In the genomic region with DNA sequence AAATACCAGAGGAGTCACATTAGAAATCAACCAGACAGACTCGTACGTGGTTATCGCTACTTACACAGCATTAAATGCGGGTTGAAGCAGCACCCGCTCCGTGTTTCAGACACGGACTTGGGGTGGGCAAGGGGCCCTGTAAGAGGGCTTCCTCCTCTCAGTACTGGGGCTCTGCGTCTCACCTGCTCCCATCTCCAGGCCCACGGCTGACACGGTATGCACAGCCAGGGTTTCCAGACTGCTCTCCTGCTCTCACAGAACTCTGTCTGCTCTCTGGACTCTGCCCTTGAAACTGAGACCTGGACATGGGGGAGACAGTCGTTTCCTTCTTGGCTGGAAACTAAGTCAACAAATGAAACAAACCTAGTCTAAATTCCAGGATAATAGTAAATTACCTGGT, we compare ENCODE assay signal across 1 cellular context.
TF ChIP-seq lines count a peak whose summit lies in the region.

No MANE protein-coding gene starts in this region.

TF ChIP-seq in HepG2, 621 proteins besides CTCF, POLR2A, EP300 and RAD21 (continued from another document and continues in another):
- TF ChIP-seq RERE (CRISPR knock-in tag; IDR thresholded peaks at IDR 0.05; ENCODE audit: low read depth) = no peak
- TF ChIP-seq CEBPB (IDR thresholded peaks at IDR 0.05; ENCODE audit: borderline replicate concordance, low read depth, low read length) = no peak
- TF ChIP-seq FOXO1 (CRISPR knock-in tag; IDR thresholded peaks at IDR 0.05) = no peak
- TF ChIP-seq ASH2L (IDR thresholded peaks at IDR 0.05; ENCODE audit: insufficient read length, low read depth, low read length) = no peak
- TF ChIP-seq, protein P1, sequence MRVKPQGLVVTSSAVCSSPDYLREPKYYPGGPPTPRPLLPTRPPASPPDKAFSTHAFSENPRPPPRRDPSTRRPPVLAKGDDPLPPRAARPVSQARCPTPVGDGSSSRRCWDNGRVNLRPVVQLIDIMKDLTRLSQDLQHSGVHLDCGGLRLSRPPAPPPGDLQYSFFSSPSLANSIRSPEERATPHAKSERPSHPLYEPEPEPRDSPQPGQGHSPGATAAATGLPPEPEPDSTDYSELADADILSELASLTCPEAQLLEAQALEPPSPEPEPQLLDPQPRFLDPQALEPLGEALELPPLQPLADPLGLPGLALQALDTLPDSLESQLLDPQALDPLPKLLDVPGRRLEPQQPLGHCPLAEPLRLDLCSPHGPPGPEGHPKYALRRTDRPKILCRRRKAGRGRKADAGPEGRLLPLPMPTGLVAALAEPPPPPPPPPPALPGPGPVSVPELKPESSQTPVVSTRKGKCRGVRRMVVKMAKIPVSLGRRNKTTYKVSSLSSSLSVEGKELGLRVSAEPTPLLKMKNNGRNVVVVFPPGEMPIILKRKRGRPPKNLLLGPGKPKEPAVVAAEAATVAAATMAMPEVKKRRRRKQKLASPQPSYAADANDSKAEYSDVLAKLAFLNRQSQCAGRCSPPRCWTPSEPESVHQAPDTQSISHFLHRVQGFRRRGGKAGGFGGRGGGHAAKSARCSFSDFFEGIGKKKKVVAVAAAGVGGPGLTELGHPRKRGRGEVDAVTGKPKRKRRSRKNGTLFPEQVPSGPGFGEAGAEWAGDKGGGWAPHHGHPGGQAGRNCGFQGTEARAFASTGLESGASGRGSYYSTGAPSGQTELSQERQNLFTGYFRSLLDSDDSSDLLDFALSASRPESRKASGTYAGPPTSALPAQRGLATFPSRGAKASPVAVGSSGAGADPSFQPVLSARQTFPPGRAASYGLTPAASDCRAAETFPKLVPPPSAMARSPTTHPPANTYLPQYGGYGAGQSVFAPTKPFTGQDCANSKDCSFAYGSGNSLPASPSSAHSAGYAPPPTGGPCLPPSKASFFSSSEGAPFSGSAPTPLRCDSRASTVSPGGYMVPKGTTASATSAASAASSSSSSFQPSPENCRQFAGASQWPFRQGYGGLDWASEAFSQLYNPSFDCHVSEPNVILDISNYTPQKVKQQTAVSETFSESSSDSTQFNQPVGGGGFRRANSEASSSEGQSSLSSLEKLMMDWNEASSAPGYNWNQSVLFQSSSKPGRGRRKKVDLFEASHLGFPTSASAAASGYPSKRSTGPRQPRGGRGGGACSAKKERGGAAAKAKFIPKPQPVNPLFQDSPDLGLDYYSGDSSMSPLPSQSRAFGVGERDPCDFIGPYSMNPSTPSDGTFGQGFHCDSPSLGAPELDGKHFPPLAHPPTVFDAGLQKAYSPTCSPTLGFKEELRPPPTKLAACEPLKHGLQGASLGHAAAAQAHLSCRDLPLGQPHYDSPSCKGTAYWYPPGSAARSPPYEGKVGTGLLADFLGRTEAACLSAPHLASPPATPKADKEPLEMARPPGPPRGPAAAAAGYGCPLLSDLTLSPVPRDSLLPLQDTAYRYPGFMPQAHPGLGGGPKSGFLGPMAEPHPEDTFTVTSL (CRISPR knock-in tag; IDR thresholded peaks at IDR 0.05; ENCODE audit: borderline replicate concordance) = no peak
- TF ChIP-seq NCOR1 (IDR thresholded peaks at IDR 0.05; ENCODE audit: borderline replicate concordance, low read length) = 0 out of 2 replicates have a peak, but pooled peaks have one; percentile 21
- no peak for TF ChIP-seq ZSCAN9 (CRISPR knock-in tag; IDR thresholded peaks at IDR 0.05; ENCODE audit: borderline replicate concordance)
- 0 out of 2 replicates have a peak, but pooled peaks have one; percentile 14 for TF ChIP-seq SALL1 (CRISPR knock-in tag; IDR thresholded peaks at IDR 0.05)
- TF ChIP-seq NFKB2 (CRISPR knock-in tag; IDR thresholded peaks at IDR 0.05; ENCODE audit: borderline replicate concordance) = no peak
- no peak for TF ChIP-seq RFX3 (CRISPR knock-in tag; IDR thresholded peaks at IDR 0.05)
- TF ChIP-seq GRHL1 (CRISPR knock-in tag; conservative IDR thresholded peaks at IDR 0.05) = no peak
- no peak for TF ChIP-seq WIZ (CRISPR knock-in tag; IDR thresholded peaks at IDR 0.05)
- TF ChIP-seq, protein P2, sequence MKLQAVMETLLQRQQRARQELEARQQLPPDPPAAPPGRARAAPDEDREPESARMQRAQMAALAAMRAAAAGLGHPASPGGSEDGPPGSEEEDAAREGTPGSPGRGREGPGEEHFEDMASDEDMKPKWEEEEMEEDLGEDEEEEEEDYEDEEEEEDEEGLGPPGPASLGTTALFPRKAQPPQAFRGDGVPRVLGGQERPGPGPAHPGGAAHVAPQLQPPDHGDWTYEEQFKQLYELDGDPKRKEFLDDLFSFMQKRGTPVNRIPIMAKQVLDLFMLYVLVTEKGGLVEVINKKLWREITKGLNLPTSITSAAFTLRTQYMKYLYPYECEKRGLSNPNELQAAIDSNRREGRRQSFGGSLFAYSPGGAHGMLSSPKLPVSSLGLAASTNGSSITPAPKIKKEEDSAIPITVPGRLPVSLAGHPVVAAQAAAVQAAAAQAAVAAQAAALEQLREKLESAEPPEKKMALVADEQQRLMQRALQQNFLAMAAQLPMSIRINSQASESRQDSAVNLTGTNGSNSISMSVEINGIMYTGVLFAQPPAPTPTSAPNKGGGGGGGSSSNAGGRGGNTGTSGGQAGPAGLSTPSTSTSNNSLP (IDR thresholded peaks at IDR 0.05; ENCODE audit: low read depth, low read length) = no peak
- no peak for TF ChIP-seq ZNF136 (CRISPR knock-in tag; IDR thresholded peaks at IDR 0.05; ENCODE audit: low read depth)
- TF ChIP-seq ZNF614 (CRISPR knock-in tag; IDR thresholded peaks at IDR 0.05; ENCODE audit: borderline replicate concordance) = no peak
- TF ChIP-seq ELF3 (CRISPR knock-in tag; IDR thresholded peaks at IDR 0.05) = 0 out of 2 replicates have a peak, but pooled peaks have one; percentile 66
- TF ChIP-seq, protein P3, sequence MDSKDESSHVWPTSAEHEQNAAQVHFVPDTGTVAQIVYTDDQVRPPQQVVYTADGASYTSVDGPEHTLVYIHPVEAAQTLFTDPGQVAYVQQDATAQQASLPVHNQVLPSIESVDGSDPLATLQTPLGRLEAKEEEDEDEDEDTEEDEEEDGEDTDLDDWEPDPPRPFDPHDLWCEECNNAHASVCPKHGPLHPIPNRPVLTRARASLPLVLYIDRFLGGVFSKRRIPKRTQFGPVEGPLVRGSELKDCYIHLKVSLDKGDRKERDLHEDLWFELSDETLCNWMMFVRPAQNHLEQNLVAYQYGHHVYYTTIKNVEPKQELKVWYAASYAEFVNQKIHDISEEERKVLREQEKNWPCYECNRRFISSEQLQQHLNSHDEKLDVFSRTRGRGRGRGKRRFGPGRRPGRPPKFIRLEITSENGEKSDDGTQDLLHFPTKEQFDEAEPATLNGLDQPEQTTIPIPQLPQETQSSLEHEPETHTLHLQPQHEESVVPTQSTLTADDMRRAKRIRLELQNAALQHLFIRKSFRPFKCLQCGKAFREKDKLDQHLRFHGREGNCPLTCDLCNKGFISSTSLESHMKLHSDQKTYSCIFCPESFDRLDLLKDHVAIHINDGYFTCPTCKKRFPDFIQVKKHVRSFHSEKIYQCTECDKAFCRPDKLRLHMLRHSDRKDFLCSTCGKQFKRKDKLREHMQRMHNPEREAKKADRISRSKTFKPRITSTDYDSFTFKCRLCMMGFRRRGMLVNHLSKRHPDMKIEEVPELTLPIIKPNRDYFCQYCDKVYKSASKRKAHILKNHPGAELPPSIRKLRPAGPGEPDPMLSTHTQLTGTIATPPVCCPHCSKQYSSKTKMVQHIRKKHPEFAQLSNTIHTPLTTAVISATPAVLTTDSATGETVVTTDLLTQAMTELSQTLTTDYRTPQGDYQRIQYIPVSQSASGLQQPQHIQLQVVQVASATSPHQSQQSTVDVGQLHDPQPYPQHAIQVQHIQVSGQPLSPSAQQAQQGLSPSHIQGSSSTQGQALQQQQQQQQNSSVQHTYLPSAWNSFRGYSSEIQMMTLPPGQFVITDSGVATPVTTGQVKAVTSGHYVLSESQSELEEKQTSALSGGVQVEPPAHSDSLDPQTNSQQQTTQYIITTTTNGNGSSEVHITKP (CRISPR knock-in tag; IDR thresholded peaks at IDR 0.05; ENCODE audit: low read depth) = no peak
- TF ChIP-seq ZNF546 (CRISPR knock-in tag; conservative IDR thresholded peaks at IDR 0.05) = no peak
- TF ChIP-seq HNRNPL (IDR thresholded peaks at IDR 0.05; ENCODE audit: low read depth, low read length) = no peak
- no peak for TF ChIP-seq ATF7-NPFF (CRISPR knock-in tag; IDR thresholded peaks at IDR 0.05; ENCODE audit: low read depth)
- no peak for TF ChIP-seq MBNL3 (CRISPR knock-in tag; conservative IDR thresholded peaks at IDR 0.05)
- TF ChIP-seq, protein P4, sequence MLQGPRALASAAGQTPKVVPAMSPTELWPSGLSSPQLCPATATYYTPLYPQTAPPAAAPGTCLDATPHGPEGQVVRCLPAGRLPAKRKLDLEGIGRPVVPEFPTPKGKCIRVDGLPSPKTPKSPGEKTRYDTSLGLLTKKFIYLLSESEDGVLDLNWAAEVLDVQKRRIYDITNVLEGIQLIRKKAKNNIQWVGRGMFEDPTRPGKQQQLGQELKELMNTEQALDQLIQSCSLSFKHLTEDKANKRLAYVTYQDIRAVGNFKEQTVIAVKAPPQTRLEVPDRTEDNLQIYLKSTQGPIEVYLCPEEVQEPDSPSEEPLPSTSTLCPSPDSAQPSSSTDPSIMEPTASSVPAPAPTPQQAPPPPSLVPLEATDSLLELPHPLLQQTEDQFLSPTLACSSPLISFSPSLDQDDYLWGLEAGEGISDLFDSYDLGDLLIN (CRISPR knock-in tag; IDR thresholded peaks at IDR 0.05; ENCODE audit: borderline replicate concordance) = no peak
- no peak for TF ChIP-seq CCAR2 (optimal IDR thresholded peaks at IDR 0.05; ENCODE audit: low read depth, low read length)
- no peak for TF ChIP-seq ATRX (CRISPR knock-in tag; IDR thresholded peaks at IDR 0.05; ENCODE audit: borderline replicate concordance)
- TF ChIP-seq TEAD3 (CRISPR knock-in tag; optimal IDR thresholded peaks at IDR 0.05; ENCODE audit: borderline replicate concordance) = peak; percentile 70
- 0 out of 2 replicates have a peak, but pooled peaks have one; percentile 19 for TF ChIP-seq ZBTB38 (CRISPR knock-in tag; IDR thresholded peaks at IDR 0.05)
- no peak for TF ChIP-seq ZNF777 (CRISPR knock-in tag; IDR thresholded peaks at IDR 0.05)
- no peak for TF ChIP-seq MYPOP (CRISPR knock-in tag; IDR thresholded peaks at IDR 0.05)
- TF ChIP-seq HDAC6 (IDR thresholded peaks at IDR 0.05; ENCODE audit: low read depth, low read length) = no peak
- TF ChIP-seq MIXL1 (CRISPR knock-in tag; IDR thresholded peaks at IDR 0.05) = 0 out of 2 replicates have a peak, but pooled peaks have one; percentile 10
- TF ChIP-seq SKIL (CRISPR knock-in tag; IDR thresholded peaks at IDR 0.05; ENCODE audit: borderline replicate concordance) = peak; percentile 40; the same call in 1 of the 2 replicates
